Comparison of ENCODE assay signal across 1 cellular context in genomic region chr2:227805578-227805977, GRCh38.
TF ChIP-seq lines count a peak whose summit lies in the region.

No MANE protein-coding gene starts in this region.

TF ChIP-seq in HepG2, 621 proteins besides CTCF, POLR2A, EP300 and RAD21:
- no peak for TF ChIP-seq SP140L (CRISPR knock-in tag; IDR thresholded peaks at IDR 0.05; ENCODE audit: borderline replicate concordance)
- no peak for TF ChIP-seq KLF12 (CRISPR knock-in tag; IDR thresholded peaks at IDR 0.05; ENCODE audit: borderline replicate concordance)
- no peak for TF ChIP-seq ZNF263 (CRISPR knock-in tag; IDR thresholded peaks at IDR 0.05)
- TF ChIP-seq ZNF24 (IDR thresholded peaks at IDR 0.05): no peak
- TF ChIP-seq NFIC (IDR thresholded peaks at IDR 0.05; ENCODE audit: low read length): no peak
- TF ChIP-seq CHCHD3 (CRISPR knock-in tag; IDR thresholded peaks at IDR 0.05): no peak
- TF ChIP-seq HIVEP1 (CRISPR knock-in tag; IDR thresholded peaks at IDR 0.05): no peak
- no peak for TF ChIP-seq ZBTB37 (CRISPR knock-in tag; IDR thresholded peaks at IDR 0.05)
- TF ChIP-seq ZNF329 (CRISPR knock-in tag; IDR thresholded peaks at IDR 0.05; ENCODE audit: low read depth): no peak
TF ChIP-seq in HepG2: peak in this region for 0.
